ENCODE assay signal across 25 cellular contexts in genomic region chr17:62722625-62723024, GRCh38.
"Had no signal": no experiment of that assay in that cellular context is flagged by ENCODE, and none has a peak within 500 bp of the region (broad histone marks: within the 10 kb centered on the region; RNA-seq: fewer than 3 reads in every experiment).

No MANE protein-coding gene starts in this region.

- ATAC-seq: activated CD4-positive, CD25-positive, alpha-beta regulatory T cell treated with anti-CD3 and anti-CD28 coated beads, Interleukin-2, amount 50 U/mL, for 24 hours; body of pancreas; gastrocnemius medialis; left colon; psoas muscle had no signal

- H3K27ac ChIP-seq: body of pancreas, epithelial cell of prostate, esophagus squamous epithelium, gastrocnemius medialis, pancreas, psoas muscle, right atrium auricular region, spleen, tibial nerve, VCaP had no signal

- H3K27me3 ChIP-seq: body of pancreas, pancreas, right atrium auricular region, tibial nerve had no signal

- DNase-seq: activated CD4-positive, alpha-beta T cell treated with anti-CD3 and anti-CD28 coated beads for 48 hours; activated CD4-positive, alpha-beta T cell treated with anti-CD3 and anti-CD28 coated beads, Interleukin-2, amount 50 U/mL, for 48 hours; activated CD8-positive, alpha-beta memory T cell treated with anti-CD3 and anti-CD28 coated beads for 24 hours; activated effector memory CD4-positive, alpha-beta T cell treated with Interleukin-2 at 50 U/mL for 16 hours; activated naive CD4-positive, alpha-beta T cell treated with Interleukin-2 at 50 U/mL for 16 hours; aorta; body of pancreas; effector CD8-positive, alpha-beta T cell; esophagus squamous epithelium; gastrocnemius medialis; glutamatergic neuron; left colon; nucleus accumbens; pancreas; psoas muscle; spleen; stimulated activated naive CD4-positive, alpha-beta T cell treated with Interleukin-2 at 50 U/mL for 16 hours; T-helper 9 cell had no signal

- H3K9me3 ChIP-seq: body of pancreas, esophagus squamous epithelium, gastrocnemius medialis, pancreas, psoas muscle, right atrium auricular region, spleen, tibial nerve had no signal

- H3K4me1 ChIP-seq: gastrocnemius medialis, pancreas, right atrium auricular region, tibial nerve had no signal

- H3K4me3 Mint-ChIP-seq: activated naive CD8-positive, alpha-beta T cell had no signal

- H3K4me3 ChIP-seq: body of pancreas, esophagus squamous epithelium, gastrocnemius medialis, lung, pancreas, psoas muscle, right atrium auricular region, spleen, tibial nerve had no signal

- H3K36me3 ChIP-seq: esophagus squamous epithelium, gastrocnemius medialis, pancreas, right atrium auricular region, spleen, tibial nerve had no signal

- H3K27ac Mint-ChIP-seq: activated naive CD8-positive, alpha-beta T cell had no signal
